11 cellular contexts compared by ENCODE assay signal in genomic region chr10:101879456-101880189, GRCh38. TPM values are rescaled to one million over a fixed set of nuclear protein-coding genes. Genes with fewer than 3 reads are reported as not detected.
DNase-seq lines count a peak whose midpoint lies in the region; ATAC-seq and TF ChIP-seq lines count a peak whose summit lies in the region.
"Had no signal": no experiment of that assay in that cellular context is flagged by ENCODE, and none has a peak within 500 bp of the region (broad histone marks: within the 10 kb centered on the region; RNA-seq: fewer than 3 reads in every experiment).

No MANE protein-coding gene starts in this region.

- no peaks in the 10 kb centered on the region for H3K9me3 Mint-ChIP-seq in activated naive CD4-positive, alpha-beta T cell treated with anti-CD3 and anti-CD28 coated beads, Interleukin-2, amount 50 U/mL, for 72 hours
- H3K9me3 Mint-ChIP-seq: T-helper 2 cell treated with Interferon-gamma antibody and Interleukin-4, amounts not matched to agents 5 μg/mL and 100 μg/mL, for 36 hours had no signal

- no peaks in the 10 kb centered on the region for H3K27me3 ChIP-seq in Panc1 (ENCODE audit: control insufficient read depth, insufficient read depth, low read length)
- H3K27me3 ChIP-seq: right lobe of liver, vagina had no signal

- no peak overlapping the region for H3K27ac ChIP-seq in Panc1 (ENCODE audit: low read length)
- H3K27ac ChIP-seq: right lobe of liver, vagina had no signal

- ATAC-seq in Panc1 = peak; percentile 64; the same call in 1 of the 2 replicates
- ATAC-seq in activated naive CD4-positive, alpha-beta T cell treated with anti-CD3 and anti-CD28 coated beads, Interleukin-2, amount 50 U/mL, for 72 hours = no peak

- CTCF ChIA-PET in Panc1 (lab: Charles Lee) = no interaction called here

- in situ Hi-C loops in Panc1 (cut with HindIII; ENCODE audit: low pct_unique_long_range_greater_than_20kb, low sequenced_read_pairs) = no loop called here

- no peaks in the 10 kb centered on the region for H3K36me3 Mint-ChIP-seq in activated naive CD4-positive, alpha-beta T cell treated with anti-CD3 and anti-CD28 coated beads, Interleukin-2, amount 50 U/mL, for 72 hours

- TF ChIP-seq CTCF in Panc1 (IDR thresholded peaks at IDR 0.05) = no peak

- no peaks in the 10 kb centered on the region for H3K4me1 ChIP-seq in Panc1 (ENCODE audit: control insufficient read depth, insufficient read depth, low read length)
- H3K4me1 ChIP-seq: right lobe of liver, vagina had no signal

- DNase-seq in Daoy (ENCODE audit: low read depth) (peak; percentile 47), Panc1 (ENCODE audit: low read depth, low spot score) (no peak), epidermal melanocyte (ENCODE audit: insufficient read length, low spot score) (peak; percentile 24), putamen (ENCODE audit: low spot score) (peak; percentile 50), T-helper 2 cell (no peak)
- no peak for DNase-seq in activated CD8-positive, alpha-beta memory T cell treated with anti-CD3 and anti-CD28 coated beads, Interleukin-2, amount 50 U/mL, for 4 hours
- no peak for DNase-seq in activated naive CD4-positive, alpha-beta T cell treated with anti-CD3 and anti-CD28 coated beads, Interleukin-2, amount 50 U/mL, for 72 hours (ENCODE audit: low spot score in 2 of 2)
- DNase-seq in activated naive CD4-positive, alpha-beta T cell treated with Interleukin-2 at 50 U/mL for 16 hours = no peak
- DNase-seq: right lobe of liver had no signal

- H3K27ac Mint-ChIP-seq in activated naive CD4-positive, alpha-beta T cell treated with anti-CD3 and anti-CD28 coated beads, Interleukin-2, amount 50 U/mL, for 72 hours = no peak overlapping the region
- H3K27ac Mint-ChIP-seq: T-helper 2 cell treated with Interferon-gamma antibody and Interleukin-4, amounts not matched to agents 5 μg/mL and 100 μg/mL, for 36 hours had no signal

- H3K36me3 ChIP-seq in Panc1 (ENCODE audit: control insufficient read depth, insufficient read depth, low read length) = no peaks in the 10 kb centered on the region
- H3K36me3 ChIP-seq: right lobe of liver, vagina had no signal

- POLR2A ChIA-PET in Panc1 (lab: Charles Lee) = interaction anchor here (0.5 kb wide), 1 partner anchor 194 kb away, joined by 3 read pairs; no protein-coding TSS in a partner anchor

- TSS peak; percentile 36 for BruUV-seq in Panc1 (replicated peaks; lab: Mats Ljungman, UMichigan)

- intact Hi-C loops in Panc1 (cut with micrococcal nuclease; ENCODE audit: unreplicated experiment) = no loop called here

- no peak overlapping the region for H3K4me3 ChIP-seq in Panc1 (ENCODE audit: low read depth in 2 of 2, low read length in 2 of 2)
- H3K4me3 ChIP-seq: right lobe of liver, vagina had no signal

- H3K9me3 ChIP-seq in Panc1 (ENCODE audit: control insufficient read depth, insufficient read depth, low read depth, low read length) = no peaks in the 10 kb centered on the region
- H3K9me3 ChIP-seq: right lobe of liver, vagina had no signal

RNA-seq across cellular contexts. Expression of gene KCNIP2, which starts 36.0 kb away (rescaled TPM):
- total RNA-seq in Daoy (2014; rRNA removed; shearing (Covaris generic)) = 0.40 TPM in 1 of 2 replicates, not detected in the other
- 4.3 TPM for total RNA-seq in Panc1 (2021; ENCODE audit: unreplicated experiment)
- 2.7 TPM for polyA plus RNA-seq in Panc1 (2012; ENCODE audit: insufficient read length)
- 1 to 10 TPM; 4.2 to 6.3 TPM for total RNA-seq in activated naive CD4-positive, alpha-beta T cell treated with anti-CD3 and anti-CD28 coated beads, Interleukin-2, amount 50 U/mL, for 72 hours

Comparison
In these comparisons a context has a peak if more than half of its experiments do, and no peak if none do; other contexts are left out.
1. DNase-seq: peak in Daoy (single experiment), epidermal melanocyte (single experiment) and putamen (single experiment); none in Panc1 (single experiment), activated CD8-positive, alpha-beta memory T cell treated with anti-CD3 and anti-CD28 coated beads, Interleukin-2, amount 50 U/mL, for 4 hours (single experiment), activated naive CD4-positive, alpha-beta T cell treated with anti-CD3 and anti-CD28 coated beads, Interleukin-2, amount 50 U/mL, for 72 hours (0 of 2), T-helper 2 cell (0 of 5) and activated naive CD4-positive, alpha-beta T cell treated with Interleukin-2 at 50 U/mL for 16 hours (single experiment).